3 cellular contexts compared by ENCODE assay signal in genomic region chr2:181879295-181879694, GRCh38.
"Had no signal": no experiment of that assay in that cellular context is flagged by ENCODE, and none has a peak within 500 bp of the region (broad histone marks: within the 10 kb centered on the region; RNA-seq: fewer than 3 reads in every experiment).

No MANE protein-coding gene starts in this region.

- ATAC-seq: GM12878 had no signal

- H3K4me3 ChIP-seq: GM12878 had no signal

- DNase-seq: GDM1, GF-D8 had no signal
